Comparison of ENCODE assay signal across 26 cellular contexts in genomic region chr1:19844726-19845125, GRCh38. TPM values are rescaled to one million over a fixed set of nuclear protein-coding genes. Genes with fewer than 3 reads are reported as not detected.
"Had no signal": no experiment of that assay in that cellular context is flagged by ENCODE, and none has a peak within 500 bp of the region (broad histone marks: within the 10 kb centered on the region; RNA-seq: fewer than 3 reads in every experiment).

No MANE protein-coding gene starts in this region.

- H3K27ac ChIP-seq: ascending aorta, body of pancreas had no signal

- H3K27me3 ChIP-seq: ascending aorta, body of pancreas had no signal

- H3K36me3 ChIP-seq: ascending aorta had no signal

- H3K4me1 ChIP-seq: ascending aorta had no signal

- DNase-seq: activated B cell treated with CpG ODN at 0.5 μM for 24 hours; activated CD4-positive, alpha-beta T cell treated with anti-CD3 and anti-CD28 coated beads for 1 hour; activated CD4-positive, alpha-beta T cell treated with anti-CD3 and anti-CD28 coated beads, Interleukin-2, amount 10 ng/mL, durations not matched to agents 24 days and 14 days; activated CD4-positive, alpha-beta T cell treated with anti-CD3 and anti-CD28 coated beads, Interleukin-2, amount 50 U/mL, for 48 hours; activated CD8-positive, alpha-beta memory T cell treated with anti-CD3 and anti-CD28 coated beads, Interleukin-2, amount 10 ng/mL, durations not matched to agents 7 days and 5 days; activated effector memory CD4-positive, alpha-beta T cell treated with Interleukin-2 at 50 U/mL for 16 hours; activated naive CD4-positive, alpha-beta T cell; activated T-cell treated with anti-CD3 and anti-CD28 coated beads, Interleukin-2, amount 50 U/mL, for 24 hours; amniotic stem cell; body of pancreas; central memory CD4-positive, alpha-beta T cell; MM.1S; NCI-H1105; NCI-H1436; NCI-H1694 treated with DMSO at 0.1 percent for 48 hours; NCI-H2029 treated with DMSO at 0.1 percent for 48 hours; NCI-H524 treated with DMSO at 0.1 percent for 48 hours; NCI-H774; SHP77 treated with DMSO at 0.1 percent for 48 hours; T-helper 17 cell; T1000 had no signal

- H3K4me3 ChIP-seq: ascending aorta, body of pancreas had no signal

- ATAC-seq: activated CD8-positive, alpha-beta memory T cell treated with anti-CD3 and anti-CD28 coated beads, Interleukin-2, amount 10 ng/mL, durations not matched to agents 7 days and 5 days; body of pancreas; Panc1; T-helper 17 cell had no signal

- H3K9me3 ChIP-seq: ascending aorta, body of pancreas had no signal

RNA-seq across cellular contexts. Expression of gene RNF186, which starts 29.6 kb away (rescaled TPM):
- total RNA-seq: activated B cell treated with CpG ODN at 0.5 μM for 24 hours; activated CD4-positive, alpha-beta T cell treated with anti-CD3 and anti-CD28 coated beads, Interleukin-2, amount 10 ng/mL, durations not matched to agents 24 days and 14 days; activated CD8-positive, alpha-beta memory T cell treated with anti-CD3 and anti-CD28 coated beads, Interleukin-2, amount 10 ng/mL, durations not matched to agents 7 days and 5 days; activated T-helper 1 cell treated with anti-CD3 and anti-CD28 coated beads, Interleukin-12 subunit alpha, Interleukin-12 subunit beta, Interleukin-2, Interleukin-4 antibody, amounts not matched to agents 30 ng/mL and 10 ng/mL and 1 ng/mL, durations not matched to agents 14 hours and 24 hours and 36 hours; ascending aorta; bronchial epithelial cell; OCI-LY7; T-helper 17 cell had no signal
